Comparison of ENCODE assay signal across 30 cellular contexts in genomic region chr22:23700706-23701105, GRCh38. TPM values are rescaled to one million over a fixed set of nuclear protein-coding genes. Genes with fewer than 3 reads are reported as not detected.
DNase-seq lines count a peak whose midpoint lies in the region; ATAC-seq, FAIRE-seq and TF ChIP-seq lines count a peak whose summit lies in the region.
"Had no signal": no experiment of that assay in that cellular context is flagged by ENCODE, and none has a peak within 500 bp of the region (broad histone marks: within the 10 kb centered on the region; RNA-seq: fewer than 3 reads in every experiment).

No MANE protein-coding gene starts in this region.

- DNase-seq in IMR-90 (peak; percentile 64), adrenal gland (peak in 6 of 7 donors; percentile 55 to 82 (median 61)), endothelial cell of umbilical vein (ENCODE audit: low read depth, low spot score) (no peak), non-pigmented ciliary epithelial cell (ENCODE audit: low read depth) (peak; percentile 37), COLO829 (ENCODE audit: low spot score) (no peak), GM19239 (ENCODE audit: insufficient read length, low spot score) (no peak), MCF 10A (ENCODE audit: unreplicated experiment) (no peak)
- DNase-seq: activated CD8-positive, alpha-beta T cell treated with anti-CD3 and anti-CD28 coated beads, Interleukin-2, amount 10 ng/mL, durations not matched to agents 7 days and 5 days; activated naive CD4-positive, alpha-beta T cell; C1 segment of cervical spinal cord; Caco-2; colonic mucosa; DMS79 treated with DMSO at 0.1 percent for 48 hours; effector CD4-positive, alpha-beta T cell; GDM1; GM23248; HFFc6; NCI-H1092; NCI-H187; NCI-H510A treated with DMSO at 0.1 percent for 48 hours; right cardiac atrium; stimulated activated CD4-positive, alpha-beta T cell treated with anti-CD3 and anti-CD28 coated beads, Interleukin-1b, Interleukin-23, amount 100 ng/mL, for 48 hours; stimulated activated naive CD4-positive, alpha-beta T cell treated with Interleukin-2 at 50 U/mL for 16 hours; upper lobe of right lung had no signal

- H3K79me1 ChIP-seq in IMR-90 (ENCODE audit: low read depth in 1 of 2, low read length in 2 of 2) = peaks cover 36 to 51% of the 10 kb centered on the region in 2 experiments

- H2BK5ac ChIP-seq in IMR-90 (ENCODE audit: low read depth, low read length, poor library complexity, severe bottlenecking) = no peak overlapping the region

- TF ChIP-seq CTCF in IMR-90 (conservative IDR thresholded peaks at IDR 0.05; ENCODE audit: low read depth, low read length) (no peak), adrenal gland (IDR thresholded peaks at IDR 0.05) (no peak), endothelial cell of umbilical vein (IDR thresholded peaks at IDR 0.05; ENCODE audit: extremely low read depth in 1 of 2, insufficient read depth in 1 of 2, low read depth in 1 of 2, low read length in 2 of 2) (no peak), MCF 10A (IDR thresholded peaks at IDR 0.05; ENCODE audit: unreplicated experiment) (no peak)

- H4K91ac ChIP-seq in IMR-90 (ENCODE audit: insufficient read depth, low read depth, low read length) = no peak overlapping the region

- no peak overlapping the region for H2BK15ac ChIP-seq in IMR-90 (ENCODE audit: low read depth, low read length)

- H3K56ac ChIP-seq in IMR-90 (ENCODE audit: extremely low read depth, insufficient read depth, low read length) = no peak overlapping the region

- H3K27me3 ChIP-seq in IMR-90 (ENCODE audit: control insufficient read depth, insufficient read depth, low read length) (no peaks in the 10 kb centered on the region), adrenal gland (no peaks in the 10 kb centered on the region), endothelial cell of umbilical vein (ENCODE audit: control insufficient read depth in 2 of 2, insufficient read depth in 2 of 2, low read length in 2 of 2) (no peaks in the 10 kb centered on the region)
- H3K27me3 ChIP-seq: breast epithelium, colonic mucosa, suprapubic skin, upper lobe of right lung had no signal

- H4K8ac ChIP-seq in IMR-90 (ENCODE audit: low read depth in 2 of 2, low read length in 2 of 2) = no peak overlapping the region

- H2BK20ac ChIP-seq in IMR-90 (ENCODE audit: low read depth, low read length) = no peak overlapping the region

- H2AK9ac ChIP-seq in IMR-90 (replicated peaks; ENCODE audit: low read depth, low read length, poor library complexity) = no peak overlapping the region

- H3K9me1 ChIP-seq in IMR-90 (ENCODE audit: insufficient read depth, low read length) (peaks cover 17% of the 10 kb centered on the region), endothelial cell of umbilical vein (replicated peaks; ENCODE audit: control insufficient read depth, extremely low read depth, insufficient read depth, low read length) (no peaks in the 10 kb centered on the region)

- intact Hi-C loops in IMR-90 (cut with micrococcal nuclease) (loop anchor here (5.0 kb wide), 1 partner anchor 33 kb away; no protein-coding TSS in a partner anchor), adrenal gland (cut with DNase I) (no loop called here), endothelial cell of umbilical vein (cut with micrococcal nuclease) (no loop called here), MCF 10A (cut with micrococcal nuclease) (no loop called here)

- H3K79me2 ChIP-seq in endothelial cell of umbilical vein (ENCODE audit: control insufficient read depth, insufficient read depth, low read length) = peaks cover 16% of the 10 kb centered on the region

- H2BK120ac ChIP-seq in IMR-90 (ENCODE audit: low read depth, low read length) = no peak overlapping the region

- FAIRE-seq in endothelial cell of umbilical vein (lab: Jason Lieb, UNC) (peak; percentile 62), GM19239 (lab: Jason Lieb, UNC) (no peak)

- no peak overlapping the region for H4K5ac ChIP-seq in IMR-90 (ENCODE audit: low read depth, low read length)

- no peak overlapping the region for H2AK5ac ChIP-seq in IMR-90 (ENCODE audit: low read depth, low read length)

- H3K9me3 Mint-ChIP-seq in MCF 10A (ENCODE audit: unreplicated experiment) = no peaks in the 10 kb centered on the region
- H3K9me3 Mint-ChIP-seq: HFFc6; nephron; T-helper 1 cell treated with Interleukin-12 subunit alpha and Interleukin-12 subunit beta and Interleukin-4 antibody, amounts not matched to agents 30 μg/mL and 1 μg/mL, for 36 hours had no signal

- no peaks in the 10 kb centered on the region for H3K9me3 ChIP-seq in IMR-90 (ENCODE audit: control insufficient read depth, insufficient read depth, low read length)
- no peaks in the 10 kb centered on the region for H3K9me3 ChIP-seq in adrenal gland (replicated peaks in 1 of 3)
- no peaks in the 10 kb centered on the region for H3K9me3 ChIP-seq in endothelial cell of umbilical vein (replicated peaks; ENCODE audit: control insufficient read depth, insufficient read depth, low read length)
- H3K9me3 ChIP-seq: breast epithelium, Caco-2, colonic mucosa, suprapubic skin, upper lobe of right lung had no signal

- peaks cover 7% of the 10 kb centered on the region for H3K4me1 Mint-ChIP-seq in MCF 10A (ENCODE audit: insufficient read depth, unreplicated experiment)
- H3K4me1 Mint-ChIP-seq: nephron had no signal

- no peak overlapping the region for H3K4me3 Mint-ChIP-seq in MCF 10A (ENCODE audit: unreplicated experiment)
- H3K4me3 Mint-ChIP-seq: activated CD8-positive, alpha-beta T cell treated with anti-CD3 and anti-CD28 coated beads, Interleukin-2, amount 10 ng/mL, durations not matched to agents 7 days and 5 days; HFFc6; nephron; T-helper 1 cell treated with Interleukin-12 subunit alpha and Interleukin-12 subunit beta and Interleukin-4 antibody, amounts not matched to agents 30 μg/mL and 1 μg/mL, for 36 hours had no signal

- H3K36me3 Mint-ChIP-seq in MCF 10A (ENCODE audit: insufficient read depth, unreplicated experiment) = peaks cover 40% of the 10 kb centered on the region

- peak; percentile 10; the same call in 1 of the 2 replicates for ATAC-seq in IMR-90 (ENCODE audit: low read depth)
- ATAC-seq: activated CD8-positive, alpha-beta T cell treated with anti-CD3 and anti-CD28 coated beads, Interleukin-2, amount 10 ng/mL, durations not matched to agents 7 days and 5 days; left lobe of liver; right cardiac atrium; upper lobe of right lung had no signal

- no peak overlapping the region for H3K23ac ChIP-seq in IMR-90 (ENCODE audit: low read depth, low read length)

- H3K4me2 ChIP-seq in IMR-90 (ENCODE audit: low read depth, low read length) (0 out of 2 replicates have a peak overlapping the region, but pooled peaks have one; percentile 5), endothelial cell of umbilical vein (ENCODE audit: insufficient read depth, low read length) (no peak overlapping the region)

- no peak overlapping the region for H3K9ac ChIP-seq in IMR-90 (ENCODE audit: low read depth, low read length)
- no peak overlapping the region for H3K9ac ChIP-seq in endothelial cell of umbilical vein (replicated peaks; ENCODE audit: extremely low read depth, insufficient read depth, low read length)
- H3K9ac ChIP-seq: GM23248 had no signal

- TF ChIP-seq RAD21 in IMR-90 (IDR thresholded peaks at IDR 0.05; ENCODE audit: low read length) = no peak

- WGBS in IMR-90 (ENCODE audit: extremely low coverage in 2 of 2, insufficient read length in 1 of 2), 2 experiments = no CpG with 5 or more reads among the region's 7 CpGs
- 41 to 49% (median 45%) methylated on average over 7 of the region's 7 CpGs for WGBS in adrenal gland, 4 donors

- BruUV-seq in IMR-90 (replicated peaks; lab: Mats Ljungman, UMichigan) (no TSS peak), endothelial cell of umbilical vein (replicated peaks; lab: Mats Ljungman, UMichigan) (no TSS peak), MCF 10A (replicated peaks; lab: Mats Ljungman, UMichigan) (no TSS peak)

- TF ChIP-seq POLR2A in IMR-90 (IDR thresholded peaks at IDR 0.05; ENCODE audit: low read depth, low read length) (no peak), adrenal gland (IDR thresholded peaks at IDR 0.05) (peak in 1 of 2 donors; percentile 53), endothelial cell of umbilical vein (IDR thresholded peaks at IDR 0.05; ENCODE audit: low read depth, low read length) (no peak)

- no peak overlapping the region for H2AFZ ChIP-seq in IMR-90 (replicated peaks; ENCODE audit: low read length, poor library complexity)
- H2AFZ ChIP-seq in endothelial cell of umbilical vein (ENCODE audit: low read depth, low read length) = no peak overlapping the region
- H2AFZ ChIP-seq: GM23248 had no signal

- H3K4ac ChIP-seq in IMR-90 (ENCODE audit: low read depth, low read length) = no peak overlapping the region

- peaks cover 13% of the 10 kb centered on the region; the same call in 1 of the 2 replicates for H4K20me1 ChIP-seq in IMR-90 (ENCODE audit: insufficient read depth, low read length)
- H4K20me1 ChIP-seq in endothelial cell of umbilical vein (replicated peaks; ENCODE audit: control insufficient read depth, extremely low read depth, insufficient read depth, low read length) = no peaks in the 10 kb centered on the region

- POLR2A ChIA-PET in IMR-90 (lab: Charles Lee; ENCODE audit: unreplicated experiment) (no interaction called here), endothelial cell of umbilical vein (lab: Charles Lee) (no interaction called here), MCF 10A (lab: Yijun Ruan, JAX) (no interaction called here)

- no peak overlapping the region for H3K4me3 ChIP-seq in IMR-90 (ENCODE audit: insufficient read depth, low read depth, low read length)
- H3K4me3 ChIP-seq in adrenal gland = peak overlapping the region in 1 of 4 donors; percentile 4
- H3K4me3 ChIP-seq in endothelial cell of umbilical vein (replicated peaks in 1 of 3; ENCODE audit: insufficient read depth in 1 of 3, low read depth in 1 of 3, low read length in 3 of 3) = no peak overlapping the region
- H3K4me3 ChIP-seq: breast epithelium, colonic mucosa, GM23248, suprapubic skin, upper lobe of right lung had no signal

- H3K4me1 ChIP-seq in IMR-90 (ENCODE audit: control insufficient read depth, insufficient read depth, low read length) (peaks cover 15% of the 10 kb centered on the region), adrenal gland (replicated peaks in 1 of 2) (peaks cover 6 to 8% of the 10 kb centered on the region in 2 donors), endothelial cell of umbilical vein (ENCODE audit: control insufficient read depth, extremely low read depth, insufficient read depth, low read length) (no peaks in the 10 kb centered on the region)
- H3K4me1 ChIP-seq: breast epithelium, Caco-2, colonic mucosa, suprapubic skin had no signal

- H3K18ac ChIP-seq in IMR-90 (ENCODE audit: low read depth, low read length) = no peak overlapping the region

- CTCF ChIA-PET in IMR-90 (lab: Yijun Ruan, JAX) = no interaction called here
- CTCF ChIA-PET in endothelial cell of umbilical vein (lab: Charles Lee) = no interaction called here
- CTCF ChIA-PET in MCF 10A (lab: Yijun Ruan, JAX) = no interaction called here

- no peaks in the 10 kb centered on the region for H3K27me3 Mint-ChIP-seq in MCF 10A (ENCODE audit: insufficient read depth, unreplicated experiment)

- H3K27ac Mint-ChIP-seq in MCF 10A (ENCODE audit: low read depth, unreplicated experiment) = no peak overlapping the region
- H3K27ac Mint-ChIP-seq: activated CD8-positive, alpha-beta T cell treated with anti-CD3 and anti-CD28 coated beads, Interleukin-2, amount 10 ng/mL, durations not matched to agents 7 days and 5 days; HFFc6; T-helper 1 cell treated with Interleukin-12 subunit alpha and Interleukin-12 subunit beta and Interleukin-4 antibody, amounts not matched to agents 30 μg/mL and 1 μg/mL, for 36 hours had no signal

- no peak overlapping the region for H3K27ac ChIP-seq in IMR-90 (ENCODE audit: insufficient read depth, low read length)
- peak overlapping the region in 3 of 5 donors; percentile 71 to 84 (median 84) for H3K27ac ChIP-seq in adrenal gland
- no peak overlapping the region for H3K27ac ChIP-seq in endothelial cell of umbilical vein (ENCODE audit: insufficient read depth, low read depth, low read length)
- H3K27ac ChIP-seq: breast epithelium, colonic mucosa, GM23248, suprapubic skin, upper lobe of right lung had no signal

- H3K36me3 ChIP-seq in IMR-90 (ENCODE audit: control insufficient read depth, insufficient read depth, low read length) (peaks cover 17% of the 10 kb centered on the region), adrenal gland (replicated peaks in 1 of 2) (peaks cover 0 to 35% of the 10 kb centered on the region in 2 donors), endothelial cell of umbilical vein (ENCODE audit: control insufficient read depth in 2 of 2, extremely low read depth in 1 of 2, insufficient read depth in 2 of 2, low read length in 2 of 2) (peaks cover 13 to 14% of the 10 kb centered on the region in 2 experiments)
- H3K36me3 ChIP-seq: breast epithelium, colonic mucosa had no signal

- dilution Hi-C loops in IMR-90 (cut with HindIII; ENCODE audit: low sequenced_read_pairs, unreplicated experiment) (no loop called here), endothelial cell of umbilical vein (cut with MboI; ENCODE audit: extremely low pct_ligation_motif_present, low sequenced_read_pairs) (no loop called here)

- no peak overlapping the region for H3K14ac ChIP-seq in IMR-90 (replicated peaks; ENCODE audit: low read depth, low read length)

- in situ Hi-C loops in IMR-90 (cut with MboI; ENCODE audit: low sequenced_read_pairs) = no loop called here

RNA-seq across cellular contexts. Expression of gene RGL4, which starts 9.9 kb away (rescaled TPM):
- total RNA-seq in IMR-90 (2012; rRNA removed) = not detected in 2 replicates
- not detected in 2 replicates for polyA plus RNA-seq in IMR-90 (2012; rRNA removed)
- not detected in 2 replicates for polyA plus RNA-seq in IMR-90 (2012; cell fraction: cytosol; rRNA removed)
- not detected in 2 replicates for polyA plus RNA-seq in IMR-90 (2012; cell fraction: nucleus; rRNA removed; ENCODE audit: low replicate concordance)
- 1 to 10 TPM in 1 of 8 donors, not detected in 7; 3.1 TPM for total RNA-seq in adrenal gland
- polyA plus RNA-seq in adrenal gland = under 1 TPM in 2 of 3 donors, not detected in 1; 0.84 to 0.88 TPM
- total RNA-seq in endothelial cell of umbilical vein = not detected in 2 replicates
- polyA plus RNA-seq in endothelial cell of umbilical vein = not detected in 2 replicates
- not detected in 2 replicates for polyA plus RNA-seq in endothelial cell of umbilical vein (2011; cell fraction: cytosol; rRNA removed)
- polyA plus RNA-seq in endothelial cell of umbilical vein (2011; cell fraction: nucleus; rRNA removed) = not detected in 2 replicates
- polyA plus RNA-seq in endothelial cell of umbilical vein (2012) = 0.11 and 0.49 TPM in 2 replicates
- polyA minus RNA-seq in endothelial cell of umbilical vein = not detected in 2 replicates
- polyA minus RNA-seq in endothelial cell of umbilical vein (2011; cell fraction: cytosol; rRNA and poly(A)+ RNA removed) = not detected
- not detected in 2 replicates for polyA minus RNA-seq in endothelial cell of umbilical vein (2011; cell fraction: nucleus; rRNA and poly(A)+ RNA removed)
- not detected in 2 replicates for total RNA-seq in MCF 10A (2022)
- total RNA-seq: Caco-2, glomerular endothelial cell, GM23248, HFFc6, left lobe of liver, right cardiac atrium, suprapubic skin had no signal

RNA-seq across cellular contexts. Expression of gene ZNF70, which starts 50.2 kb away (rescaled TPM):
- total RNA-seq in IMR-90 (2012; rRNA removed) = 3.9 and 4.3 TPM in 2 replicates
- polyA plus RNA-seq in IMR-90 (2012; rRNA removed) = 1.8 and 2.3 TPM in 2 replicates
- 0.92 and 1.1 TPM in 2 replicates for polyA plus RNA-seq in IMR-90 (2012; cell fraction: cytosol; rRNA removed)
- 2.0 and 2.7 TPM in 2 replicates for polyA plus RNA-seq in IMR-90 (2012; cell fraction: nucleus; rRNA removed; ENCODE audit: low replicate concordance)
- total RNA-seq in adrenal gland = 1 to 10 TPM; 1.9 to 6.1 (median 5.0) TPM
- 1 to 10 TPM in 2 of 3 donors, under 1 TPM in 1; 0.94 to 3.8 (median 2.7) TPM for polyA plus RNA-seq in adrenal gland
- total RNA-seq in endothelial cell of umbilical vein = 6.0 and 6.2 TPM in 2 replicates
- polyA plus RNA-seq in endothelial cell of umbilical vein = 1.7 and 1.9 TPM in 2 replicates
- 1.4 and 1.5 TPM in 2 replicates for polyA plus RNA-seq in endothelial cell of umbilical vein (2011; cell fraction: cytosol; rRNA removed)
- 2.7 and 3.7 TPM in 2 replicates for polyA plus RNA-seq in endothelial cell of umbilical vein (2011; cell fraction: nucleus; rRNA removed)
- polyA plus RNA-seq in endothelial cell of umbilical vein (2012) = 1.5 and 1.6 TPM in 2 replicates
- polyA minus RNA-seq in endothelial cell of umbilical vein = 4.2 and 5.5 TPM in 2 replicates
- polyA minus RNA-seq in endothelial cell of umbilical vein (2011; cell fraction: cytosol; rRNA and poly(A)+ RNA removed) = 0.61 TPM
- polyA minus RNA-seq in endothelial cell of umbilical vein (2011; cell fraction: nucleus; rRNA and poly(A)+ RNA removed) = 3.3 and 3.5 TPM in 2 replicates
- 3.3 and 4.5 TPM in 2 replicates for total RNA-seq in MCF 10A (2022)

RNA-seq across cellular contexts. Expression of gene VPREB3, which starts 53.5 kb away (rescaled TPM):
- total RNA-seq in IMR-90 (2012; rRNA removed) = not detected in 2 replicates
- not detected in 2 replicates for polyA plus RNA-seq in IMR-90 (2012; rRNA removed)
- not detected in 2 replicates for polyA plus RNA-seq in IMR-90 (2012; cell fraction: cytosol; rRNA removed)
- not detected in 2 replicates for polyA plus RNA-seq in IMR-90 (2012; cell fraction: nucleus; rRNA removed; ENCODE audit: low replicate concordance)
- 10 to 100 TPM in 3 of 8 donors, 1 to 10 TPM in 5; 2.2 to 38.7 (median 3.8) TPM for total RNA-seq in adrenal gland
- polyA plus RNA-seq in adrenal gland = 10 to 100 TPM; 16.7 to 42.2 (median 37.6) TPM
- not detected in 2 replicates for total RNA-seq in endothelial cell of umbilical vein
- polyA plus RNA-seq in endothelial cell of umbilical vein = not detected in 2 replicates
- not detected in 2 replicates for polyA plus RNA-seq in endothelial cell of umbilical vein (2011; cell fraction: cytosol; rRNA removed)
- polyA plus RNA-seq in endothelial cell of umbilical vein (2011; cell fraction: nucleus; rRNA removed) = not detected in 2 replicates
- 0.62 TPM in 1 of 2 replicates, not detected in the other for polyA plus RNA-seq in endothelial cell of umbilical vein (2012)
- 3.3 TPM in 1 of 2 replicates, not detected in the other for polyA minus RNA-seq in endothelial cell of umbilical vein
- not detected for polyA minus RNA-seq in endothelial cell of umbilical vein (2011; cell fraction: cytosol; rRNA and poly(A)+ RNA removed)
- polyA minus RNA-seq in endothelial cell of umbilical vein (2011; cell fraction: nucleus; rRNA and poly(A)+ RNA removed) = not detected in 2 replicates
- not detected in 2 replicates for total RNA-seq in MCF 10A (2022)
- total RNA-seq: activated CD8-positive, alpha-beta T cell treated with anti-CD3 and anti-CD28 coated beads, Interleukin-2, amount 10 ng/mL, durations not matched to agents 7 days and 5 days; breast epithelium; Caco-2; glomerular endothelial cell; GM23248; suprapubic skin; upper lobe of right lung had no signal
- polyA plus RNA-seq: GM23248 had no signal

Comparison
In these comparisons a context has a peak if more than half of its experiments do, and no peak if none do; other contexts are left out.
1. DNase-seq: peak in IMR-90 (single experiment), adrenal gland (6 of 7) and non-pigmented ciliary epithelial cell (single experiment); none in endothelial cell of umbilical vein (single experiment), COLO829 (single experiment), GM19239 (single experiment) and MCF 10A (single experiment).
2. H3K27ac ChIP-seq: peak in adrenal gland (3 of 5); none in IMR-90 (single experiment) and endothelial cell of umbilical vein (single experiment).